Comparison of ENCODE assay signal across 8 cellular contexts in genomic region chr4:40121515-40121914, GRCh38.
DNase-seq lines count a peak whose midpoint lies in the region; ATAC-seq and TF ChIP-seq lines count a peak whose summit lies in the region.
"Had no signal": no experiment of that assay in that cellular context is flagged by ENCODE, and none has a peak within 500 bp of the region (broad histone marks: within the 10 kb centered on the region; RNA-seq: fewer than 3 reads in every experiment).

No MANE protein-coding gene starts in this region.

- no peak overlapping the region for H3K9ac ChIP-seq in HUES64 (ENCODE audit: low read depth, low read length)
- H3K9ac ChIP-seq in adipocyte (ENCODE audit: low read length), result no peak overlapping the region

- intact Hi-C loops in ascending aorta (cut with DNase I), result no loop called here

- H3K36me3 ChIP-seq in HUES64 (ENCODE audit: insufficient read depth, low read length) (peaks cover 69% of the 10 kb centered on the region), adipocyte (ENCODE audit: control insufficient read depth, insufficient read depth, low read length, severe bottlenecking) (peaks cover 5% of the 10 kb centered on the region), muscle layer of duodenum (ENCODE audit: control insufficient read depth in 1 of 2, insufficient read depth in 2 of 2, low read length in 2 of 2) (peaks cover 4 to 6% of the 10 kb centered on the region in 2 donors), ascending aorta (no peaks in the 10 kb centered on the region)

- H3K4me1 ChIP-seq in HUES64 (ENCODE audit: insufficient read depth, low read length) (peaks cover 33% of the 10 kb centered on the region), adipocyte (ENCODE audit: control insufficient read depth, insufficient read depth, low read length) (peaks cover 2% of the 10 kb centered on the region), muscle layer of duodenum (ENCODE audit: control insufficient read depth in 1 of 2, insufficient read depth in 2 of 2, low read length in 2 of 2) (no peaks in the 10 kb centered on the region), ascending aorta (no peaks in the 10 kb centered on the region)

- 80% methylated on average over 4 of the region's 4 CpGs for WGBS in HUES64

- no peaks in the 10 kb centered on the region for H3K9me3 ChIP-seq in HUES64 (ENCODE audit: insufficient read depth, low read depth, low read length)
- no peaks in the 10 kb centered on the region for H3K9me3 ChIP-seq in adipocyte (ENCODE audit: control insufficient read depth, low read length)
- H3K9me3 ChIP-seq in muscle layer of duodenum (ENCODE audit: control insufficient read depth in 1 of 2, low read length in 2 of 2), result no peaks in the 10 kb centered on the region
- H3K9me3 ChIP-seq in ascending aorta, result no peaks in the 10 kb centered on the region

- H3K27ac ChIP-seq in HUES64 (ENCODE audit: low read depth, low read length), result peak overlapping the region; percentile 15; the same call in 1 of the 2 replicates
- H3K27ac ChIP-seq in muscle layer of duodenum (ENCODE audit: low read length), result peak overlapping the region; percentile 3
- no peak overlapping the region for H3K27ac ChIP-seq in ascending aorta

- H3K4me3 ChIP-seq in HUES64 (ENCODE audit: low read length) (no peak overlapping the region), adipocyte (ENCODE audit: low read length) (no peak overlapping the region), muscle layer of duodenum (ENCODE audit: low read depth in 1 of 2, low read length in 2 of 2) (no peak overlapping the region), ascending aorta (no peak overlapping the region)

- H3K27me3 ChIP-seq in HUES64 (ENCODE audit: insufficient read depth, low read length) (no peaks in the 10 kb centered on the region), adipocyte (replicated peaks; ENCODE audit: control insufficient read depth, insufficient read depth, low read length) (no peaks in the 10 kb centered on the region), muscle layer of duodenum (ENCODE audit: low read depth, low read length) (no peaks in the 10 kb centered on the region), ascending aorta (no peaks in the 10 kb centered on the region)

- no peak for TF ChIP-seq CTCF in ascending aorta (IDR thresholded peaks at IDR 0.05)

- ATAC-seq in GM18517 (IDR thresholded peaks at IDR 0.05; ENCODE audit: unreplicated experiment) (peak; percentile 52), GM19467 (IDR thresholded peaks at IDR 0.05; ENCODE audit: unreplicated experiment) (no peak)

- DNase-seq in adipocyte (ENCODE audit: low read depth) (peak; percentile 64), germinal center (ENCODE audit: low spot score) (no peak), ascending aorta (ENCODE audit: low spot score in 2 of 2) (no peak)
- DNase-seq: natural killer cell had no signal

Comparison
In these comparisons a context has a peak if more than half of its experiments do, and no peak if none do; other contexts are left out.
1. H3K27ac ChIP-seq: peak in HUES64 (single experiment) and muscle layer of duodenum (single experiment); none in ascending aorta (0 of 2).